27 cellular contexts compared by ENCODE assay signal in genomic region chrX:32985544-32985943, GRCh38.
"Had no signal": no experiment of that assay in that cellular context is flagged by ENCODE, and none has a peak within 500 bp of the region (broad histone marks: within the 10 kb centered on the region; RNA-seq: fewer than 3 reads in every experiment).

No MANE protein-coding gene starts in this region.

- H3K27ac Mint-ChIP-seq: activated CD4-positive, alpha-beta memory T cell treated with anti-CD3 and anti-CD28 coated beads for 36 hours; activated naive CD4-positive, alpha-beta T cell treated with anti-CD3 and anti-CD28 coated beads, Interleukin-2, amount 50 U/mL, for 24 hours; activated naive CD8-positive, alpha-beta T cell treated with anti-CD3 and anti-CD28 coated beads, Interleukin-2, amount 50 U/mL, for 24 hours; activated T-helper 17 cell treated with anti-CD3 and anti-CD28 coated beads, Interleukin-2, amount 50 U/mL, for 72 hours; dendritic cell treated with granulocyte-macrophage colony-stimulating factor and Interleukin-4, amounts not matched to agents 40 ng/mL and 50 ng/mL, for 4 days; endodermal cell; naive B cell; nephron progenitor cell; stimulated activated memory B cell treated with anti-CD40 and anti-IgM and Interleukin-4, amounts not matched to agents 10 μg/mL and 1 μg/mL and 100 μg/mL, for 72 hours; stimulated activated naive CD8-positive, alpha-beta T cell treated with anti-CD3 and anti-CD28 coated beads, Interleukin-15, amount 100 ng/mL, for 72 hours; type B pancreatic cell had no signal

- H3K4me1 Mint-ChIP-seq: activated naive CD4-positive, alpha-beta T cell treated with anti-CD3 and anti-CD28 coated beads, Interleukin-2, amount 50 U/mL, for 24 hours; activated naive CD8-positive, alpha-beta T cell treated with anti-CD3 and anti-CD28 coated beads, Interleukin-2, amount 50 U/mL, for 24 hours; activated T-helper 17 cell treated with anti-CD3 and anti-CD28 coated beads, Interleukin-2, amount 50 U/mL, for 72 hours; central memory CD8-positive, alpha-beta T cell; naive B cell; nephron progenitor cell; stimulated activated memory B cell treated with anti-CD40 and anti-IgM and Interleukin-4, amounts not matched to agents 10 μg/mL and 1 μg/mL and 100 μg/mL, for 72 hours; stimulated activated naive CD8-positive, alpha-beta T cell treated with anti-CD3 and anti-CD28 coated beads, Interleukin-15, amount 100 ng/mL, for 72 hours had no signal

- H3K4me3 Mint-ChIP-seq: activated CD4-positive, alpha-beta memory T cell treated with anti-CD3 and anti-CD28 coated beads for 36 hours; activated naive CD4-positive, alpha-beta T cell treated with anti-CD3 and anti-CD28 coated beads, Interleukin-2, amount 50 U/mL, for 24 hours; activated naive CD8-positive, alpha-beta T cell treated with anti-CD3 and anti-CD28 coated beads, Interleukin-2, amount 50 U/mL, for 24 hours; activated T-cell treated with anti-CD3 and anti-CD28 coated beads, Interleukin-2, amount 50 U/mL, for 4 hours; activated T-helper 17 cell treated with anti-CD3 and anti-CD28 coated beads, Interleukin-2, amount 50 U/mL, for 72 hours; central memory CD8-positive, alpha-beta T cell; dendritic cell treated with granulocyte-macrophage colony-stimulating factor and Interleukin-4, amounts not matched to agents 40 ng/mL and 50 ng/mL, for 4 days; endodermal cell; naive B cell; nephron progenitor cell; stimulated activated memory B cell treated with anti-CD40 and anti-IgM and Interleukin-4, amounts not matched to agents 10 μg/mL and 1 μg/mL and 100 μg/mL, for 72 hours; stimulated activated naive CD8-positive, alpha-beta T cell treated with anti-CD3 and anti-CD28 coated beads, Interleukin-15, amount 100 ng/mL, for 72 hours; type B pancreatic cell had no signal

- H3K9me3 Mint-ChIP-seq: activated CD4-positive, alpha-beta memory T cell treated with anti-CD3 and anti-CD28 coated beads for 36 hours; activated naive CD4-positive, alpha-beta T cell treated with anti-CD3 and anti-CD28 coated beads, Interleukin-2, amount 50 U/mL, for 24 hours; activated naive CD8-positive, alpha-beta T cell treated with anti-CD3 and anti-CD28 coated beads, Interleukin-2, amount 50 U/mL, for 24 hours; activated T-cell treated with anti-CD3 and anti-CD28 coated beads, Interleukin-2, amount 50 U/mL, for 4 hours; activated T-helper 17 cell treated with anti-CD3 and anti-CD28 coated beads, Interleukin-2, amount 50 U/mL, for 72 hours; central memory CD8-positive, alpha-beta T cell; dendritic cell treated with granulocyte-macrophage colony-stimulating factor and Interleukin-4, amounts not matched to agents 40 ng/mL and 50 ng/mL, for 4 days; endodermal cell; nephron progenitor cell; stimulated activated memory B cell treated with anti-CD40 and anti-IgM and Interleukin-4, amounts not matched to agents 10 μg/mL and 1 μg/mL and 100 μg/mL, for 72 hours; stimulated activated naive CD8-positive, alpha-beta T cell treated with anti-CD3 and anti-CD28 coated beads, Interleukin-15, amount 100 ng/mL, for 72 hours; type B pancreatic cell had no signal

- ATAC-seq: activated naive CD8-positive, alpha-beta T cell treated with anti-CD3 and anti-CD28 coated beads, Interleukin-2, amount 50 U/mL, for 24 hours; activated T-cell treated with anti-CD3 and anti-CD28 coated beads, Interleukin-2, amount 50 U/mL, for 4 hours; activated T-helper 17 cell treated with anti-CD3 and anti-CD28 coated beads, Interleukin-2, amount 50 U/mL, for 72 hours; esophagus mucosa; left lung; lower lobe of right lung; psoas muscle; stimulated activated memory B cell treated with anti-CD40 and anti-IgM and Interleukin-4, amounts not matched to agents 10 μg/mL and 1 μg/mL and 100 μg/mL, for 72 hours; stimulated activated naive CD8-positive, alpha-beta T cell treated with anti-CD3 and anti-CD28 coated beads, Interleukin-15, amount 100 ng/mL, for 72 hours had no signal

- DNase-seq: activated CD4-positive, alpha-beta memory T cell treated with anti-CD3 and anti-CD28 coated beads for 36 hours; activated CD4-positive, alpha-beta T cell treated with anti-CD3 and anti-CD28 coated beads for 48 hours; activated CD8-positive, alpha-beta memory T cell treated with anti-CD3 and anti-CD28 coated beads, Interleukin-2, amount 50 U/mL, for 4 hours; activated gamma-delta T cell treated with Interleukin-2 at 50 U/mL for 16 hours; activated naive CD8-positive, alpha-beta T cell treated with anti-CD3 and anti-CD28 coated beads, Interleukin-2, amount 50 U/mL, for 24 hours; activated T-cell treated with anti-CD3 and anti-CD28 coated beads, Interleukin-2, amount 50 U/mL, for 4 hours; endodermal cell; foreskin fibroblast; left lung; lower lobe of right lung; naive B cell; nephron progenitor cell; ovary; psoas muscle; sigmoid colon; stimulated activated CD4-positive, alpha-beta T cell treated with anti-CD3 and anti-CD28 coated beads, Interleukin-1b, Interleukin-23, amount 100 ng/mL, for 48 hours; stimulated activated CD4-positive, alpha-beta T cell treated with anti-CD3 and anti-CD28 coated beads, Interleukin-4, amount 100 ng/mL, for 4 hours; stimulated activated CD8-positive, alpha-beta memory T cell treated with anti-CD3 and anti-CD28 coated beads, Interleukin-4, amount 100 ng/mL, for 48 hours; stimulated activated naive CD8-positive, alpha-beta T cell treated with anti-CD3 and anti-CD28 coated beads, Interleukin-15, amount 100 ng/mL, for 72 hours; uterus had no signal

- H3K27me3 Mint-ChIP-seq: activated CD4-positive, alpha-beta memory T cell treated with anti-CD3 and anti-CD28 coated beads for 36 hours; activated naive CD4-positive, alpha-beta T cell treated with anti-CD3 and anti-CD28 coated beads, Interleukin-2, amount 50 U/mL, for 24 hours; activated naive CD8-positive, alpha-beta T cell treated with anti-CD3 and anti-CD28 coated beads, Interleukin-2, amount 50 U/mL, for 24 hours; activated T-helper 17 cell treated with anti-CD3 and anti-CD28 coated beads, Interleukin-2, amount 50 U/mL, for 72 hours; central memory CD8-positive, alpha-beta T cell; dendritic cell treated with granulocyte-macrophage colony-stimulating factor and Interleukin-4, amounts not matched to agents 40 ng/mL and 50 ng/mL, for 4 days; naive B cell; stimulated activated memory B cell treated with anti-CD40 and anti-IgM and Interleukin-4, amounts not matched to agents 10 μg/mL and 1 μg/mL and 100 μg/mL, for 72 hours; stimulated activated naive CD8-positive, alpha-beta T cell treated with anti-CD3 and anti-CD28 coated beads, Interleukin-15, amount 100 ng/mL, for 72 hours; type B pancreatic cell had no signal

- H3K36me3 Mint-ChIP-seq: activated CD4-positive, alpha-beta memory T cell treated with anti-CD3 and anti-CD28 coated beads for 36 hours; activated naive CD4-positive, alpha-beta T cell treated with anti-CD3 and anti-CD28 coated beads, Interleukin-2, amount 50 U/mL, for 24 hours; naive B cell; stimulated activated memory B cell treated with anti-CD40 and anti-IgM and Interleukin-4, amounts not matched to agents 10 μg/mL and 1 μg/mL and 100 μg/mL, for 72 hours; type B pancreatic cell had no signal
